23 cellular contexts compared by ENCODE assay signal in the genomic region with DNA sequence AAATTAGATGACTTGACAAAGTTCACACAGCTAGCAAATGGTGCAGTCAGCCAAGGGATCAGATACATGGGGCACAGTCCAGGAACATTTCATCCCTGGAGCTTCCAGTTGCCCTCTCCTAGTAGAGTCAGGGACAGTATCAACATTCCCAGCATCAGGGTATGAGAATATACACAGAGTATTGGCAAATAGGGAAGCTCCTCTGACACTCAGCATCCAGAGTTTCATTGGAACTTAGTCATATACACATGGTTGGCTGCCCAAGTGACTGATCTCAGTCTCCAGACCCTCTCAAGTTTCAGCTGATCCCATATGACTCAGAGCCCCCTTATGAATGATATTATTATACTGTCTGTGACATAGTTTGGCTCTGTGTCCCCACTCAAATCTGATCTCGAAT. TPM values are rescaled to one million over a fixed set of nuclear protein-coding genes. Genes with fewer than 3 reads are reported as not detected.
"Had no signal": no experiment of that assay in that cellular context is flagged by ENCODE, and none has a peak within 500 bp of the region (broad histone marks: within the 10 kb centered on the region; RNA-seq: fewer than 3 reads in every experiment).

No MANE protein-coding gene starts in this region.

- H3K4me3 ChIP-seq: dorsolateral prefrontal cortex, heart right ventricle, lower lobe of right lung, sigmoid colon, testis, tibial artery had no signal

- ATAC-seq: esophagus mucosa; heart right ventricle; left ventricle myocardium superior; lower lobe of right lung; natural killer cell; stimulated activated effector memory CD8-positive, alpha-beta T cell treated with anti-CD3 and anti-CD28 coated beads, Interleukin-12 subunit alpha, Interleukin-12 subunit beta, amount 100 ng/mL, for 72 hours; stimulated activated naive CD8-positive, alpha-beta T cell treated with anti-CD3 and anti-CD28 coated beads, Interleukin-15, Interleukin-2, amounts not matched to agents 100 U/mL and 50 U/mL, for 24 hours had no signal

- H3K36me3 ChIP-seq: heart right ventricle, lower lobe of right lung, sigmoid colon, tibial artery had no signal

- DNase-seq: dorsolateral prefrontal cortex; effector CD4-positive, alpha-beta T cell; foreskin fibroblast; glutamatergic neuron; heart right ventricle; hippocampal formation; left ventricle myocardium superior; lower lobe of right lung; natural killer cell; occipital lobe; sigmoid colon; stimulated activated CD4-positive, alpha-beta T cell treated with anti-CD3 and anti-CD28 coated beads, Interleukin-2, amount 100 ng/mL, for 24 hours; stimulated activated CD4-positive, alpha-beta T cell treated with anti-CD3 and anti-CD28 coated beads, Interleukin-4, amount 100 ng/mL, for 24 hours; stimulated activated naive CD8-positive, alpha-beta T cell treated with anti-CD3 and anti-CD28 coated beads, Interleukin-15, Interleukin-2, amounts not matched to agents 100 U/mL and 50 U/mL, for 24 hours; substantia nigra; testis; tibial artery had no signal

- H3K27me3 ChIP-seq: dorsolateral prefrontal cortex, heart right ventricle, sigmoid colon, testis, tibial artery had no signal

- H3K9me3 ChIP-seq: lower lobe of right lung, testis had no signal

- H3K27ac ChIP-seq: dorsolateral prefrontal cortex, epithelial cell of prostate, heart right ventricle, lower lobe of right lung, parathyroid adenoma, sigmoid colon, testis, tibial artery had no signal

- H3K4me1 ChIP-seq: heart right ventricle, lower lobe of right lung, parathyroid adenoma, sigmoid colon, testis, tibial artery had no signal

RNA-seq across cellular contexts. Expression of a gene that starts 13.7 kb away (rescaled TPM):
- total RNA-seq: esophagus mucosa, lower lobe of right lung, mesenteric fat pad, natural killer cell, skeletal muscle tissue had no signal
